In the genomic region with DNA sequence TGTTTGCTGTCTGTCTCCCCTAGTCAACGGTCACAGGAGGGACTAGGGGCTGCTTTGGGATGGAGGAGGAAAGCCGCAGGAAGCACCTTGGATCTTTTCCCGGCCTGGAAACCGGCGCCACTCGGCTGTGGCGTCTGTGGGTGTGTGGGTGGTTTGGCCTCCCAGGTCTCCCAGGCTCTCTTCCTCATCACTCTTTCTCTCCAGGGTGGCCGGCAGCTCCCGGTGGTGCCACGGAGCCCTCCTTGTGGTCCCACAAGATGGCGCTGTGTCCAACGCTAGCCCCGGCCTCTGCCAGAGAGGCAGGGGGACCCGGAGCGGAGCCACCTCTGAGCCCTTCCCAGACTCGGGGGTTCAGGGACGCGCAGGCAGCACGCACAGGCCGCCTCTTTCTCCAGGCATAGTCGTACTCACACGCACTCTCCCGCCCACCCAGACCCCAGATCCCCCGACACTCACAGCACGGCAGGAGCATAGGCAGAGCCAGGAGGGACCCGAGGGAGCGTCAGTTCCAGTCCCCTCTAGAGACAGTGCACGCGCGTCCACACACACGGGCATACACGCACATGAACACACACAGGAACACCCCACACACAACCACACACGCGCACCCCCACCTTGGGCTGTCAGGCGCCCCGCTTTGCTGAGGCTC, we compare ENCODE assay signal across 9 cellular contexts. TPM values are rescaled to one million over a fixed set of nuclear protein-coding genes. Genes with fewer than 3 reads are reported as not detected.
DNase-seq lines count a peak whose midpoint lies in the region; ATAC-seq, FAIRE-seq and TF ChIP-seq lines count a peak whose summit lies in the region.
"Had no signal": no experiment of that assay in that cellular context is flagged by ENCODE, and none has a peak within 500 bp of the region (broad histone marks: within the 10 kb centered on the region; RNA-seq: fewer than 3 reads in every experiment).

No MANE protein-coding gene starts in this region.

- TF ChIP-seq RAD21 in GM12878 (IDR thresholded peaks at IDR 0.05; ENCODE audit: insufficient read depth, low read depth, low read length), result peak; percentile 74

- H3K27me3 ChIP-seq in GM12878 (replicated peaks in 1 of 2; ENCODE audit: control insufficient read depth in 2 of 2, insufficient read depth in 2 of 2, low read length in 1 of 2) (no peaks in the 10 kb centered on the region; a peak in 1 of 4 replicates), iPS-18a (ENCODE audit: control insufficient read depth, insufficient read depth, low read length) (peaks cover 14% of the 10 kb centered on the region), skeletal muscle satellite cell (ENCODE audit: control insufficient read depth, insufficient read depth, low read length) (no peaks in the 10 kb centered on the region)

- TF ChIP-seq CTCF in GM10248 (IDR thresholded peaks at IDR 0.05; ENCODE audit: control extremely low read depth, extremely low read depth, low read depth, missing control alignments) (peak; percentile 75), GM12878 (IDR thresholded peaks at IDR 0.05 in 2 of 3, conservative IDR thresholded peaks at IDR 0.05 in 1 of 3; ENCODE audit: control insufficient read depth in 2 of 3, extremely low read depth in 1 of 3, insufficient read depth in 1 of 3, low read depth in 3 of 3, low read length in 3 of 3) (peak; percentile 46 to 64 (median 63))

- H3K27ac ChIP-seq in GM12878 (ENCODE audit: control insufficient read depth, insufficient read depth), result no peak overlapping the region
- H3K27ac ChIP-seq in iPS-18a (ENCODE audit: low read length), result no peak overlapping the region

- no peaks in the 10 kb centered on the region for H3K79me2 ChIP-seq in GM12878 (ENCODE audit: control insufficient read depth, insufficient read depth, low read length)

- H3K9ac ChIP-seq in GM12878 (ENCODE audit: control insufficient read depth, insufficient read depth, low read length) (no peak overlapping the region), iPS-18a (ENCODE audit: low read length) (no peak overlapping the region), skeletal muscle satellite cell (ENCODE audit: low read depth, low read length) (peak overlapping the region; percentile 59)

- in situ Hi-C loops in GM12878 (cut with MboI), result no loop called here

- H3K9me3 ChIP-seq in GM12878 (replicated peaks; ENCODE audit: control insufficient read depth, insufficient read depth, low read length), result no peaks in the 10 kb centered on the region
- no peaks in the 10 kb centered on the region for H3K9me3 ChIP-seq in iPS-18a (ENCODE audit: control insufficient read depth, low read depth, low read length)
- H3K9me3 ChIP-seq in skeletal muscle satellite cell (replicated peaks; ENCODE audit: low read length), result no peaks in the 10 kb centered on the region

- intact Hi-C loops in GM12878 (cut with micrococcal nuclease; ENCODE audit: unreplicated experiment), result loop anchor here (2.0 kb wide), 1 partner anchor 367 kb away; no protein-coding TSS in a partner anchor

- SMC1A ChIA-PET in GM12878 (lab: Charles Lee; ENCODE audit: uncharacterized antibody, unreplicated experiment), result interaction anchor here (0.6 kb wide), 1 partner anchor 523 kb away, joined by 3 read pairs; no protein-coding TSS in a partner anchor

- POLR2A ChIA-PET in GM10248 (lab: Yijun Ruan, JAX) (no interaction called here), GM12878 (lab: Charles Lee) (no interaction called here)

- TF ChIP-seq EP300 in GM12878 (IDR thresholded peaks at IDR 0.05; ENCODE audit: borderline replicate concordance in 1 of 2, control insufficient read depth in 1 of 2, low read depth in 2 of 2, low read length in 2 of 2), result no peak

- no peak overlapping the region for H3K4me2 ChIP-seq in GM12878 (ENCODE audit: control insufficient read depth, insufficient read depth)
- H3K4me2 ChIP-seq in skeletal muscle satellite cell (ENCODE audit: low read length), result peak overlapping the region; percentile 75

- no TSS peak for BruUV-seq in GM12878 (replicated peaks; lab: Mats Ljungman, UMichigan)

- no peak overlapping the region; the same call in 1 of the 2 replicates for H2AFZ ChIP-seq in GM12878 (ENCODE audit: control insufficient read depth, low read depth, low read length)

- 6% methylated on average over 36 of the region's 36 CpGs for WGBS in GM12878 (ENCODE audit: insufficient coverage, insufficient replicate concordance, low lambda C conversion rate, missing lambda C conversion rate)

- H4K20me1 ChIP-seq in GM12878 (ENCODE audit: control insufficient read depth, insufficient read depth), result no peaks in the 10 kb centered on the region; the same call in 1 of the 2 replicates

- H3K36me3 ChIP-seq in GM12878 (ENCODE audit: control insufficient read depth in 2 of 2, insufficient read depth in 2 of 2, low read length in 1 of 2) (no peaks in the 10 kb centered on the region), iPS-18a (ENCODE audit: control insufficient read depth, low read depth, low read length) (no peaks in the 10 kb centered on the region), skeletal muscle satellite cell (ENCODE audit: insufficient read depth, low read length) (no peaks in the 10 kb centered on the region)

- no peak for TF ChIP-seq POLR2A in GM12878 (IDR thresholded peaks at IDR 0.05; ENCODE audit: low read depth, low read length)

- DNase-seq in GM10248 (ENCODE audit: extremely low spot score) (peak; percentile 81), NCI-H1092 (lab: John Stamatoyannopoulos, UW) (peak; percentile 35), UCSD-AML1 (lab: John Stamatoyannopoulos, UW; ENCODE audit: unreplicated experiment) (peak; percentile 85), GM12878 (ENCODE audit: low read depth, low spot score) (no peak)

- ATAC-seq in GM12878 (peak; percentile 88), GM21737 (IDR thresholded peaks at IDR 0.05; ENCODE audit: unreplicated experiment) (no peak), HG03457 (IDR thresholded peaks at IDR 0.05; ENCODE audit: unreplicated experiment) (no peak)

- no peaks in the 10 kb centered on the region for H3K4me1 ChIP-seq in GM12878 (ENCODE audit: control insufficient read depth, insufficient read depth, low read length)
- H3K4me1 ChIP-seq in iPS-18a (ENCODE audit: control insufficient read depth, low read depth, low read length), result peaks cover 11% of the 10 kb centered on the region
- peaks cover 51% of the 10 kb centered on the region for H3K4me1 ChIP-seq in skeletal muscle satellite cell (ENCODE audit: control insufficient read depth, insufficient read depth, low read length)

- FAIRE-seq in GM12878 (lab: Jason Lieb, UNC), result no peak

- CTCF ChIA-PET in GM10248 (lab: Yijun Ruan, JAX) (interaction anchor here (0.6 to 5.1 kb wide), 13 partner anchors 8 to 694 kb away, joined by 3 to 36 read pairs (median 3); no protein-coding TSS in a partner anchor), GM12878 (lab: Yijun Ruan, JAX) (interaction anchor here (0.6 to 2.3 kb wide), 3 partner anchors 286 to 685 kb away, joined by 3 to 13 read pairs (median 4); no protein-coding TSS in a partner anchor)

- no peak overlapping the region for H3K4me3 ChIP-seq in GM12878
- peak overlapping the region; percentile 16 for H3K4me3 ChIP-seq in iPS-18a (ENCODE audit: low read length)
- H3K4me3 ChIP-seq in skeletal muscle satellite cell (ENCODE audit: low read length), result peak overlapping the region; percentile 37

- RAD21 ChIA-PET in GM12878 (lab: Charles Lee; ENCODE audit: unreplicated experiment), result interaction anchor here (1.0 to 1.4 kb wide), 2 partner anchors 368 to 451 kb away, joined by 3 to 9 read pairs; no protein-coding TSS in a partner anchor

TF ChIP-seq in GM12878, 131 proteins besides CTCF, POLR2A, EP300 and RAD21:
- TF ChIP-seq ZBED1 (IDR thresholded peaks at IDR 0.05; ENCODE audit: borderline replicate concordance) (no peak), SMC3 (IDR thresholded peaks at IDR 0.05; ENCODE audit: borderline replicate concordance, low read length) (peak; percentile 64), RUNX3 (IDR thresholded peaks at IDR 0.05; ENCODE audit: low read length) (0 out of 2 replicates have a peak, but pooled peaks have one; percentile 9), YY1 (IDR thresholded peaks at IDR 0.05; ENCODE audit: low read depth, low read length) (0 out of 2 replicates have a peak, but pooled peaks have one; percentile 35)

RNA-seq across cellular contexts. Expression of a gene that starts 31.2 kb away (rescaled TPM):
- total RNA-seq in GM12878 (2013; cell fraction: nucleolus; rRNA removed), result 0.44 and 0.52 TPM in 2 replicates
- total RNA-seq in GM12878 (2014; rRNA removed), result 0.06 TPM in 1 of 2 replicates, not detected in the other
- total RNA-seq in GM12878 (2014; rRNA removed; fragmentation: Illumina TruSeq; extraction: Trizol), result not detected in 2 replicates
- not detected in 2 replicates for total RNA-seq in GM12878 (2021)
- polyA plus RNA-seq in GM12878 (2011; ENCODE audit: low read depth), result not detected
- polyA plus RNA-seq in GM12878 (2011; rRNA removed), result not detected in 2 replicates
- polyA plus RNA-seq in GM12878 (2011; cell fraction: cytosol; rRNA removed), result not detected in 2 replicates
- polyA plus RNA-seq in GM12878 (2011; cell fraction: nucleus; rRNA removed), result not detected in 2 replicates
- polyA plus RNA-seq in GM12878 (2012), result not detected in 2 replicates
- not detected in 2 replicates for polyA plus RNA-seq in GM12878 (2014; fragmentation: Illumina TruSeq; extraction: Trizol)
- not detected for polyA plus RNA-seq in GM12878 (2014; fragmentation: Nextera tagmentation; extraction: Ambion mirVana)
- polyA plus RNA-seq in GM12878 (2014; rRNA removed), result not detected in 2 replicates
- not detected for polyA plus RNA-seq in GM12878 (2016; fragmentation: Nextera tagmentation; extraction: Ambion mirVana)
- not detected in 2 replicates for polyA minus RNA-seq in GM12878 (2011; rRNA and poly(A)+ RNA removed)
- not detected in 2 replicates for polyA minus RNA-seq in GM12878 (2011; cell fraction: cytosol; rRNA and poly(A)+ RNA removed)
- not detected in 2 replicates for polyA minus RNA-seq in GM12878 (2011; cell fraction: nucleus; rRNA and poly(A)+ RNA removed)
- total RNA-seq in skeletal muscle satellite cell (2012; rRNA removed), result not detected in 2 replicates
- total RNA-seq: temporal lobe had no signal
